Comparison of ENCODE assay signal across 15 cellular contexts in genomic region chr3:130761730-130762311, GRCh38.
"Had no signal": no experiment of that assay in that cellular context is flagged by ENCODE, and none has a peak within 500 bp of the region (broad histone marks: within the 10 kb centered on the region; RNA-seq: fewer than 3 reads in every experiment).

No MANE protein-coding gene starts in this region.

- H3K36me3 Mint-ChIP-seq: activated naive CD8-positive, alpha-beta T cell treated with anti-CD3 and anti-CD28 coated beads, Interleukin-2, amount 10 ng/mL, durations not matched to agents 7 days and 5 days; neural progenitor cell had no signal

- H3K9me3 Mint-ChIP-seq: activated naive CD8-positive, alpha-beta T cell treated with anti-CD3 and anti-CD28 coated beads, Interleukin-2, amount 10 ng/mL, durations not matched to agents 7 days and 5 days; dendritic cell treated with granulocyte-macrophage colony-stimulating factor and Interleukin-4, amounts not matched to agents 40 ng/mL and 50 ng/mL, for 4 days; effector memory CD8-positive, alpha-beta T cell; neural progenitor cell; T-helper 2 cell treated with Interferon-gamma antibody and Interleukin-4, amounts not matched to agents 5 μg/mL and 100 μg/mL, for 36 hours had no signal

- H3K4me3 Mint-ChIP-seq: activated naive CD8-positive, alpha-beta T cell treated with anti-CD3 and anti-CD28 coated beads, Interleukin-2, amount 10 ng/mL, durations not matched to agents 7 days and 5 days; dendritic cell treated with granulocyte-macrophage colony-stimulating factor and Interleukin-4, amounts not matched to agents 40 ng/mL and 50 ng/mL, for 4 days; effector memory CD8-positive, alpha-beta T cell; neural progenitor cell; T-helper 2 cell treated with Interferon-gamma antibody and Interleukin-4, amounts not matched to agents 5 μg/mL and 100 μg/mL, for 36 hours had no signal

- H3K4me2 ChIP-seq: neural progenitor cell had no signal

- H3K9me3 ChIP-seq: gastrocnemius medialis, heart left ventricle, pancreas, sigmoid colon had no signal

- H3K27me3 ChIP-seq: brain microvascular endothelial cell, gastrocnemius medialis, heart left ventricle, neural progenitor cell, pancreas, sigmoid colon had no signal

- H3K27ac Mint-ChIP-seq: activated naive CD8-positive, alpha-beta T cell treated with anti-CD3 and anti-CD28 coated beads, Interleukin-2, amount 10 ng/mL, durations not matched to agents 7 days and 5 days; dendritic cell treated with granulocyte-macrophage colony-stimulating factor and Interleukin-4, amounts not matched to agents 40 ng/mL and 50 ng/mL, for 4 days; effector memory CD8-positive, alpha-beta T cell; neural progenitor cell; T-helper 2 cell treated with Interferon-gamma antibody and Interleukin-4, amounts not matched to agents 5 μg/mL and 100 μg/mL, for 36 hours had no signal

- H3K27me3 Mint-ChIP-seq: dendritic cell treated with granulocyte-macrophage colony-stimulating factor and Interleukin-4, amounts not matched to agents 40 ng/mL and 50 ng/mL, for 4 days had no signal

- H3K36me3 ChIP-seq: brain microvascular endothelial cell, gastrocnemius medialis, heart left ventricle, neural progenitor cell, pancreas, sigmoid colon had no signal

- H3K9ac ChIP-seq: neural progenitor cell had no signal

- H3K27ac ChIP-seq: brain microvascular endothelial cell, gastrocnemius medialis, heart left ventricle, neural progenitor cell, pancreas, sigmoid colon had no signal

- DNase-seq: activated naive CD4-positive, alpha-beta T cell; activated naive CD8-positive, alpha-beta T cell treated with anti-CD3 and anti-CD28 coated beads, Interleukin-2, amount 10 ng/mL, durations not matched to agents 7 days and 5 days; brain microvascular endothelial cell; cerebellar nuclear complex; effector memory CD8-positive, alpha-beta T cell; gastrocnemius medialis; heart left ventricle; left colon; pancreas; sigmoid colon; stimulated activated CD4-positive, alpha-beta T cell treated with anti-CD3 and anti-CD28 coated beads, Interleukin-1b, Interleukin-23, amount 100 ng/mL, for 48 hours had no signal

- H3K4me1 Mint-ChIP-seq: neural progenitor cell had no signal

- H3K4me3 ChIP-seq: gastrocnemius medialis, heart left ventricle, neural progenitor cell, pancreas, sigmoid colon had no signal

- ATAC-seq: activated CD4-positive, CD25-positive, alpha-beta regulatory T cell treated with anti-CD3 and anti-CD28 coated beads, Interleukin-2, amount 50 U/mL, for 24 hours; effector memory CD8-positive, alpha-beta T cell; gastrocnemius medialis; heart left ventricle; left colon; pancreas had no signal

- H3K4me1 ChIP-seq: gastrocnemius medialis, neural progenitor cell, pancreas, sigmoid colon had no signal
